Comparison of ENCODE assay signal across 1 cellular context in the genomic region with DNA sequence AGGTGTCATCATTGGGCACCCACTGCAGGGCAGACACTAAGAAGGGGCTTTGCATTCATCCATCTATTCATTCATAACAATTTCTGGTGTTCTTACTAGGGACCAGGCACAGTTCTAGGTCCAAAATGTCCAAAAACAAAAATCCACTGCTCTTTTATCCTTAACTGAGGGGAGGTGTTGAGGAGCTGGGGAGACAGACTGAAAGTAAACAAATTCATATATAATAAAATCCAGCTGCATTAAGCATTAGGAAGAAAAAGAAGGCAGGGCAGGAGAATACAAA.
TF ChIP-seq lines count a peak whose summit lies in the region.

No MANE protein-coding gene starts in this region.

TF ChIP-seq in HepG2, 621 proteins besides CTCF, POLR2A, EP300 and RAD21 (continued from another document):
- TF ChIP-seq, protein P1, sequence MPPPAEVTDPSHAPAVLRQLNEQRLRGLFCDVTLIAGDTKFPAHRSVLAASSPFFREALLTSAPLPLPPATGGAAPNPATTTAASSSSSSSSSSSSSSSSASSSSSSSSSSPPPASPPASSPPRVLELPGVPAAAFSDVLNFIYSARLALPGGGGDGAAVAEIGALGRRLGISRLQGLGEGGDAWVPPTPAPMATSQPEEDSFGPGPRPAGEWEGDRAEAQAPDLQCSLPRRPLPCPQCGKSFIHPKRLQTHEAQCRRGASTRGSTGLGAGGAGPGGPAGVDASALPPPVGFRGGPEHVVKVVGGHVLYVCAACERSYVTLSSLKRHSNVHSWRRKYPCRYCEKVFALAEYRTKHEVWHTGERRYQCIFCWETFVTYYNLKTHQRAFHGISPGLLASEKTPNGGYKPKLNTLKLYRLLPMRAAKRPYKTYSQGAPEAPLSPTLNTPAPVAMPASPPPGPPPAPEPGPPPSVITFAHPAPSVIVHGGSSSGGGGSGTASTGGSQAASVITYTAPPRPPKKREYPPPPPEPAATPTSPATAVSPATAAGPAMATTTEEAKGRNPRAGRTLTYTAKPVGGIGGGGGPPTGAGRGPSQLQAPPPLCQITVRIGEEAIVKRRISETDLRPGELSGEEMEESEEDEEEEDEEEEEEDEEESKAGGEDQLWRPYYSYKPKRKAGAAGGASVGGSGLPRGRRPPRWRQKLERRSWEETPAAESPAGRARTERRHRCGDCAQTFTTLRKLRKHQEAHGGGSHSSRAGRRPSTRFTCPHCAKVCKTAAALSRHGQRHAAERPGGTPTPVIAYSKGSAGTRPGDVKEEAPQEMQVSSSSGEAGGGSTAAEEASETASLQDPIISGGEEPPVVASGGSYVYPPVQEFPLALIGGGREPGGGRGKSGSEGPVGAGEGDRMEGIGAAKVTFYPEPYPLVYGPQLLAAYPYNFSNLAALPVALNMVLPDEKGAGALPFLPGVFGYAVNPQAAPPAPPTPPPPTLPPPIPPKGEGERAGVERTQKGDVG (CRISPR knock-in tag; IDR thresholded peaks at IDR 0.05; ENCODE audit: borderline replicate concordance): no peak
- TF ChIP-seq, protein P2, sequence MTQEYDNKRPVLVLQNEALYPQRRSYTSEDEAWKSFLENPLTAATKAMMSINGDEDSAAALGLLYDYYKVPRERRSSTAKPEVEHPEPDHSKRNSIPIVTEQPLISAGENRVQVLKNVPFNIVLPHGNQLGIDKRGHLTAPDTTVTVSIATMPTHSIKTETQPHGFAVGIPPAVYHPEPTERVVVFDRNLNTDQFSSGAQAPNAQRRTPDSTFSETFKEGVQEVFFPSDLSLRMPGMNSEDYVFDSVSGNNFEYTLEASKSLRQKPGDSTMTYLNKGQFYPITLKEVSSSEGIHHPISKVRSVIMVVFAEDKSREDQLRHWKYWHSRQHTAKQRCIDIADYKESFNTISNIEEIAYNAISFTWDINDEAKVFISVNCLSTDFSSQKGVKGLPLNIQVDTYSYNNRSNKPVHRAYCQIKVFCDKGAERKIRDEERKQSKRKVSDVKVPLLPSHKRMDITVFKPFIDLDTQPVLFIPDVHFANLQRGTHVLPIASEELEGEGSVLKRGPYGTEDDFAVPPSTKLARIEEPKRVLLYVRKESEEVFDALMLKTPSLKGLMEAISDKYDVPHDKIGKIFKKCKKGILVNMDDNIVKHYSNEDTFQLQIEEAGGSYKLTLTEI (CRISPR knock-in tag; conservative IDR thresholded peaks at IDR 0.05): no peak
- no peak for TF ChIP-seq STAG1 (CRISPR knock-in tag; IDR thresholded peaks at IDR 0.05)
- TF ChIP-seq, protein P3, sequence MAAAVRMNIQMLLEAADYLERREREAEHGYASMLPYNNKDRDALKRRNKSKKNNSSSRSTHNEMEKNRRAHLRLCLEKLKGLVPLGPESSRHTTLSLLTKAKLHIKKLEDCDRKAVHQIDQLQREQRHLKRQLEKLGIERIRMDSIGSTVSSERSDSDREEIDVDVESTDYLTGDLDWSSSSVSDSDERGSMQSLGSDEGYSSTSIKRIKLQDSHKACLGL (CRISPR knock-in tag; IDR thresholded peaks at IDR 0.05): no peak
- TF ChIP-seq ZNF629 (CRISPR knock-in tag; conservative IDR thresholded peaks at IDR 0.05): no peak
- no peak for TF ChIP-seq ZSCAN12 (CRISPR knock-in tag; IDR thresholded peaks at IDR 0.05)
- no peak for TF ChIP-seq PHF8 (CRISPR knock-in tag; IDR thresholded peaks at IDR 0.05)
- TF ChIP-seq, protein P4, sequence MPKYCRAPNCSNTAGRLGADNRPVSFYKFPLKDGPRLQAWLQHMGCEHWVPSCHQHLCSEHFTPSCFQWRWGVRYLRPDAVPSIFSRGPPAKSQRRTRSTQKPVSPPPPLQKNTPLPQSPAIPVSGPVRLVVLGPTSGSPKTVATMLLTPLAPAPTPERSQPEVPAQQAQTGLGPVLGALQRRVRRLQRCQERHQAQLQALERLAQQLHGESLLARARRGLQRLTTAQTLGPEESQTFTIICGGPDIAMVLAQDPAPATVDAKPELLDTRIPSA (CRISPR knock-in tag; IDR thresholded peaks at IDR 0.05; ENCODE audit: borderline replicate concordance): no peak
